1 cellular context compared by ENCODE assay signal in genomic region chr3:33113772-33114621, GRCh38.
A peak's percentile ranks its signal among the peaks of the same experiment; 100 is the strongest.
TF ChIP-seq lines count a peak whose summit lies in the region.

Gene CRTAP, plus strand, starts transcription at chr3:33114014. Its CDS starts 64 bp downstream, at chr3:33114078.

TF ChIP-seq in HepG2, 621 proteins besides CTCF, POLR2A, EP300 and RAD21 (continued from another document and continues in another):
- TF ChIP-seq ZNF646 (CRISPR knock-in tag; IDR thresholded peaks at IDR 0.05) (no peak), ZNF224 (CRISPR knock-in tag; IDR thresholded peaks at IDR 0.05) (no peak), PCBP1 (IDR thresholded peaks at IDR 0.05; ENCODE audit: borderline replicate concordance, low read depth, low read length) (no peak), MED13 (CRISPR knock-in tag; IDR thresholded peaks at IDR 0.05) (no peak), TAF15 (IDR thresholded peaks at IDR 0.05; ENCODE audit: low read depth, low read length, poor library complexity, severe bottlenecking) (peak; percentile 31), SSRP1 (CRISPR knock-in tag; IDR thresholded peaks at IDR 0.05) (no peak), HMGXB3 (CRISPR knock-in tag; IDR thresholded peaks at IDR 0.05; ENCODE audit: borderline replicate concordance) (peak; percentile 46; the same call in 1 of the 2 replicates), NR2F6 (IDR thresholded peaks at IDR 0.05) (no peak), NR2F6 (CRISPR knock-in tag; IDR thresholded peaks at IDR 0.05) (no peak), ZNF761 (CRISPR knock-in tag; conservative IDR thresholded peaks at IDR 0.05) (no peak; the same call in none of the 2 replicates), YY1 (IDR thresholded peaks at IDR 0.05; ENCODE audit: insufficient read depth, insufficient replicate concordance, low read depth, low read length) (peak; percentile 9), RXRA (CRISPR knock-in tag; IDR thresholded peaks at IDR 0.05) (peak; percentile 3; the same call in 1 of the 2 replicates), ZNF746 (CRISPR knock-in tag; IDR thresholded peaks at IDR 0.05) (no peak; the same call in 1 of the 2 replicates), THAP7 (CRISPR knock-in tag; IDR thresholded peaks at IDR 0.05) (peak; percentile 23; the same call in 1 of the 2 replicates), RBM22 (optimal IDR thresholded peaks at IDR 0.05; ENCODE audit: low read length) (no peak), ZNF496 (CRISPR knock-in tag; IDR thresholded peaks at IDR 0.05; ENCODE audit: insufficient replicate concordance) (no peak), NBN (conservative IDR thresholded peaks at IDR 0.05) (no peak), MXI1 (IDR thresholded peaks at IDR 0.05; ENCODE audit: borderline replicate concordance, low read depth, low read length) (no peak), ATF5 (CRISPR knock-in tag; IDR thresholded peaks at IDR 0.05; ENCODE audit: low read depth) (peak; percentile 75; the same call in 1 of the 2 replicates), MTA3 (CRISPR knock-in tag; IDR thresholded peaks at IDR 0.05) (no peak), ZNF7 (CRISPR knock-in tag; IDR thresholded peaks at IDR 0.05) (no peak), TAF1 (CRISPR knock-in tag; IDR thresholded peaks at IDR 0.05) (peak; percentile 68), AFF4 (CRISPR knock-in tag; IDR thresholded peaks at IDR 0.05) (no peak), ZNF577 (CRISPR knock-in tag; IDR thresholded peaks at IDR 0.05; ENCODE audit: borderline replicate concordance, low read depth) (no peak), TFDP1 (CRISPR knock-in tag; IDR thresholded peaks at IDR 0.05; ENCODE audit: borderline replicate concordance) (peak; percentile 41; the same call in 1 of the 2 replicates), UBTF (CRISPR knock-in tag; IDR thresholded peaks at IDR 0.05) (peak; percentile 94; the same call in 1 of the 2 replicates), ZNF280D (CRISPR knock-in tag; IDR thresholded peaks at IDR 0.05) (no peak), ZBTB1 (CRISPR knock-in tag; IDR thresholded peaks at IDR 0.05; ENCODE audit: borderline replicate concordance) (no peak), ATF7-NPFF (CRISPR knock-in tag; IDR thresholded peaks at IDR 0.05; ENCODE audit: low read depth) (peak; percentile 81)
